In genomic region chr16:2881783-2882459, GRCh38 we compare ENCODE assay signal across 8 cellular contexts. TPM values are rescaled to one million over a fixed set of nuclear protein-coding genes. Genes with fewer than 3 reads are reported as not detected.
DNase-seq lines count a peak whose midpoint lies in the region; ATAC-seq lines count a peak whose summit lies in the region.
"Not testable (repeated sequence)": the region's sequence is repeated elsewhere in the genome, so short reads cannot be mapped to it uniquely, and the experiment has no call there.

No MANE protein-coding gene starts in this region.

- peak overlapping the region; percentile 84 for H3K27ac ChIP-seq in naive thymus-derived CD4-positive, alpha-beta T cell (ENCODE audit: low read depth, low read length)

- H3K27ac Mint-ChIP-seq in T-cell = peak overlapping the region; percentile 80 to 85
- peak overlapping the region; percentile 83 to 99 (median 93) for H3K27ac Mint-ChIP-seq in naive thymus-derived CD4-positive, alpha-beta T cell

- not testable (repeated sequence) for H3K4me1 ChIP-seq in naive thymus-derived CD4-positive, alpha-beta T cell (ENCODE audit: control insufficient read depth in 2 of 2, insufficient read depth in 2 of 2, low read length in 2 of 2)

- H3K36me3 Mint-ChIP-seq in T-cell; naive thymus-derived CD4-positive, alpha-beta T cell: not testable (repeated sequence)

- ATAC-seq in T-cell (replicated peaks in 1 of 4) (peak in 2 of 4 experiments; percentile 3 to 13), Right ventricle myocardium inferior (peak; percentile 12)
- not testable (repeated sequence) for ATAC-seq in naive thymus-derived CD4-positive, alpha-beta T cell; stimulated activated naive CD8-positive, alpha-beta T cell treated with anti-CD3 and anti-CD28 coated beads, Interleukin-15, Interleukin-2, amounts not matched to agents 100 U/mL and 50 U/mL, for 24 hours

- H3K4me3 Mint-ChIP-seq in T-cell = peak overlapping the region; percentile 87 to 93 (median 90)
- peak overlapping the region; percentile 90 to 97 (median 94) for H3K4me3 Mint-ChIP-seq in naive thymus-derived CD4-positive, alpha-beta T cell

- CTCF ChIA-PET in T-cell (lab: Charles Lee) = interaction anchor here in 1 of 2 donors (0.7 to 2.0 kb wide), 8 partner anchors 9 to 208 kb away, joined by 3 to 15 read pairs (median 6); partner anchors contain the start of gene FLYWCH1
- CTCF ChIA-PET in naive thymus-derived CD4-positive, alpha-beta T cell (lab: Charles Lee) = interaction anchor here (0.7 to 2.3 kb wide), 7 partner anchors 9 to 888 kb away, joined by 3 to 8 read pairs (median 4); no protein-coding TSS in a partner anchor

- DNase-seq in DMS 273 (lab: John Stamatoyannopoulos, UW; ENCODE audit: unreplicated experiment) (peak; percentile 73), H7 (peak; percentile 76), MG63 (peak; percentile 52), T-cell (peak in 13 of 34 experiments; percentile 4 to 29 (median 18)), astrocyte of the hippocampus (ENCODE audit: low read depth, low spot score) (peak; percentile 51), Right ventricle myocardium inferior (ENCODE audit: missing footprints) (peak; percentile 72)
- peak in 5 of 9 donors; percentile 34 to 44 (median 38) for DNase-seq in naive thymus-derived CD4-positive, alpha-beta T cell
- DNase-seq in stimulated activated naive CD8-positive, alpha-beta T cell treated with anti-CD3 and anti-CD28 coated beads, Interleukin-15, Interleukin-2, amounts not matched to agents 100 U/mL and 50 U/mL, for 24 hours = peak; percentile 55

- H3K27me3 Mint-ChIP-seq in T-cell; naive thymus-derived CD4-positive, alpha-beta T cell: not testable (repeated sequence)

- peaks cover 0 to 20% (median 11%) of the 10 kb centered on the region in 3 donors for H3K4me1 Mint-ChIP-seq in T-cell
- H3K4me1 Mint-ChIP-seq in naive thymus-derived CD4-positive, alpha-beta T cell = peaks cover 0 to 18% (median 13%) of the 10 kb centered on the region in 7 donors

- POLR2A ChIA-PET in T-cell (lab: Charles Lee) = interaction anchor here (0.6 to 1.4 kb wide), 2 partner anchors 30 to 277 kb away, joined by 3 read pairs; partner anchors contain the start of gene FLYWCH1 (in 1 of the 2)
- POLR2A ChIA-PET in naive thymus-derived CD4-positive, alpha-beta T cell (lab: Charles Lee) = interaction anchor here (0.7 to 2.8 kb wide), 10 partner anchors 10 to 894 kb away, joined by 3 to 37 read pairs (median 6); partner anchors contain the start of genes ELOB and FLYWCH1

- H3K9me3 ChIP-seq in MG63 = peaks cover 11% of the 10 kb centered on the region
- H3K9me3 ChIP-seq in naive thymus-derived CD4-positive, alpha-beta T cell (ENCODE audit: control insufficient read depth in 2 of 3, low read length in 3 of 3) = not testable (repeated sequence)

- H3K4me3 ChIP-seq in H7 (ENCODE audit: insufficient read depth, low read depth, low read length) (peak overlapping the region; percentile 73), MG63 (peak overlapping the region; percentile 84)
- peak overlapping the region; percentile 69 for H3K4me3 ChIP-seq in naive thymus-derived CD4-positive, alpha-beta T cell (ENCODE audit: low read length)

- not testable (repeated sequence) for H3K36me3 ChIP-seq in H7 (replicated peaks; ENCODE audit: control insufficient read depth, insufficient read depth, low read length); naive thymus-derived CD4-positive, alpha-beta T cell (ENCODE audit: control insufficient read depth in 2 of 3, insufficient read depth in 3 of 3, low read length in 3 of 3)
- H3K36me3 ChIP-seq in MG63 = peaks cover 11% of the 10 kb centered on the region

- not testable (repeated sequence) for H3K9me3 Mint-ChIP-seq in T-cell; naive thymus-derived CD4-positive, alpha-beta T cell

- not testable (repeated sequence) for H3K27me3 ChIP-seq in H7 (ENCODE audit: control insufficient read depth, insufficient read depth, low read length); MG63; naive thymus-derived CD4-positive, alpha-beta T cell (ENCODE audit: control insufficient read depth in 2 of 2, insufficient read depth in 2 of 2, low read length in 2 of 2)

- intact Hi-C loops in Right ventricle myocardium inferior (cut with DNase I) = loop anchor here (2.0 kb wide), 1 partner anchor 31 kb away; no protein-coding TSS in a partner anchor
- intact Hi-C loops in naive thymus-derived CD4-positive, alpha-beta T cell (cut with micrococcal nuclease) = loop anchor here (1.0 to 5.0 kb wide), 7 partner anchors 14 to 1735 kb away; partner anchors contain the start of genes ELOB (in 1 of the 2), FLYWCH1 (in 1 of the 2), HCFC1R1 (in 1 of the 2) and PKMYT1 (in 1 of the 2)

RNA-seq across cellular contexts. Expression of gene FLYWCH2, which starts 1.1 kb away (rescaled TPM):
- 55.2 and 94.1 TPM in 2 replicates for total RNA-seq in H7 (2014; rRNA removed; shearing (Covaris generic))
- total RNA-seq in MG63 (2014; rRNA removed; shearing (Covaris generic); ENCODE audit: low replicate concordance) = 176 and 179 TPM in 2 replicates
- total RNA-seq in T-cell = 10 to 100 TPM; 12.1 to 31.4 (median 25.6) TPM
- 31.3 TPM for total RNA-seq in Right ventricle myocardium inferior
- total RNA-seq in naive thymus-derived CD4-positive, alpha-beta T cell = 10 to 100 TPM; 13.6 to 30.4 (median 24.0) TPM
- 10 to 100 TPM; 24.8 to 26.8 TPM for polyA plus RNA-seq in naive thymus-derived CD4-positive, alpha-beta T cell

RNA-seq across cellular contexts. Expression of gene PRSS22, which starts 24.0 kb away (rescaled TPM):
- 0.80 and 0.85 TPM in 2 replicates for total RNA-seq in H7 (2014; rRNA removed; shearing (Covaris generic))
- total RNA-seq in MG63 (2014; rRNA removed; shearing (Covaris generic); ENCODE audit: low replicate concordance) = not detected in 2 replicates
- 1 to 10 TPM in 3 of 5 donors, under 1 TPM in 1, not detected in 1; 0.56 to 2.6 (median 1.4) TPM for total RNA-seq in T-cell
- not detected for total RNA-seq in Right ventricle myocardium inferior
- under 1 TPM in 2 of 5 experiments, not detected in 3; 0.59 to 0.72 TPM for total RNA-seq in naive thymus-derived CD4-positive, alpha-beta T cell
- polyA plus RNA-seq in naive thymus-derived CD4-positive, alpha-beta T cell = not detected

RNA-seq across cellular contexts. Expression of gene FLYWCH1, which starts 29.8 kb away (rescaled TPM):
- 22.7 and 33.5 TPM in 2 replicates for total RNA-seq in H7 (2014; rRNA removed; shearing (Covaris generic))
- 112 and 126 TPM in 2 replicates for total RNA-seq in MG63 (2014; rRNA removed; shearing (Covaris generic); ENCODE audit: low replicate concordance)
- total RNA-seq in T-cell (100 to 1,000 TPM in 3 of 5 donors, 10 to 100 TPM in 2; 83.0 to 144 (median 106) TPM), Right ventricle myocardium inferior (34.5 TPM)
- 100 to 1,000 TPM in 2 of 5 experiments, 10 to 100 TPM in 3; 48.6 to 149 (median 87.0) TPM for total RNA-seq in naive thymus-derived CD4-positive, alpha-beta T cell
- 10 to 100 TPM; 12.4 to 30.0 TPM for polyA plus RNA-seq in naive thymus-derived CD4-positive, alpha-beta T cell

RNA-seq across cellular contexts. Expression of gene ZG16B, which starts 51.8 kb away (rescaled TPM):
- not detected in 2 replicates for total RNA-seq in H7 (2014; rRNA removed; shearing (Covaris generic))
- 2.7 TPM in 1 of 2 replicates, not detected in the other for total RNA-seq in MG63 (2014; rRNA removed; shearing (Covaris generic); ENCODE audit: low replicate concordance)
- total RNA-seq in T-cell (under 1 TPM in 1 of 5 donors, not detected in 4; 0.43 TPM), Right ventricle myocardium inferior (0.35 TPM)
- total RNA-seq in naive thymus-derived CD4-positive, alpha-beta T cell = 10 to 100 TPM in 1 of 5 experiments, 1 to 10 TPM in 1, not detected in 3; 2.3 to 17.2 TPM
- polyA plus RNA-seq in naive thymus-derived CD4-positive, alpha-beta T cell = not detected
